ENCODE assay signal across 13 cellular contexts in the genomic region with DNA sequence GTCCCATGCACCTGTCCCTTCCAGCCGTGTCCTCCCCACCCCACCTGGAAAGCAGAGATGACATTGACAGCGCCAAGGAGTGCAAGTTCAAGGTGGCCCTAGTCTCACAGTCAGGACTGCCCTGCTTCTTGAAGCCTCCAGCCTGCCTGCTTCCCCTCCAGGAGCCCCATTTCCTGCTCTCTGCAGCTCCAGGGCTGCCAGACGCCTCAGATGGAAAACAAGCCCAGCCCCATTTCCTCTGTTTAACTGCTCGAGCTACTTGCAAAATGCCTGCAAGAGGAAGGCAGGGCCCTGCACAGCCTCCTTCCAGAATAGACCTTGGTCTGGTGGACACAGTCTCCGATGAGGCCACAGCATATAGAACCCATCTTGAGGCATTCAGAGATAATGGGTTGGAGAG. TPM values are rescaled to one million over a fixed set of nuclear protein-coding genes. Genes with fewer than 3 reads are reported as not detected.
DNase-seq lines count a peak whose midpoint lies in the region; ATAC-seq lines count a peak whose summit lies in the region.
"Had no signal": no experiment of that assay in that cellular context is flagged by ENCODE, and none has a peak within 500 bp of the region (broad histone marks: within the 10 kb centered on the region; RNA-seq: fewer than 3 reads in every experiment).

No MANE protein-coding gene starts in this region.

- intact Hi-C loops in Right ventricle myocardium inferior (cut with DNase I) (no loop called here), Right ventricle myocardium superior (cut with DNase I) (no loop called here), left cardiac atrium (cut with DNase I) (no loop called here)

- ATAC-seq in Right ventricle myocardium inferior (no peak), Right ventricle myocardium superior (ENCODE audit: poor library complexity) (no peak), left cardiac atrium (no peak), HG03439 (IDR thresholded peaks at IDR 0.05; ENCODE audit: unreplicated experiment) (no peak)

- DNase-seq in Right ventricle myocardium inferior (ENCODE audit: missing footprints) = peak; percentile 72
- no peak for DNase-seq in Right ventricle myocardium superior
- DNase-seq in SKM-1 (lab: John Stamatoyannopoulos, UW; ENCODE audit: unreplicated experiment) = peak; percentile 65
- peak; percentile 60 for DNase-seq in left cardiac atrium
- no peak for DNase-seq in cerebellar nuclear complex (lab: John Stamatoyannopoulos, UW)
- no peak for DNase-seq in NCI-H2081 treated with DMSO at 0.1 percent for 48 hours (lab: John Stamatoyannopoulos, UW)
- DNase-seq: naive B cell; NCI-H1105 treated with DMSO at 0.1 percent for 48 hours; stimulated activated CD4-positive, alpha-beta T cell treated with anti-CD3 and anti-CD28 coated beads, Interleukin-2, amount 100 ng/mL, for 24 hours; tibial artery had no signal

- H3K27ac ChIP-seq in temporal lobe (ENCODE audit: low read depth, low read length) = peak overlapping the region; percentile 74
- H3K27ac ChIP-seq: tibial artery had no signal

RNA-seq across cellular contexts. Expression of a gene that starts 5.0 kb away (rescaled TPM):
- total RNA-seq in Right ventricle myocardium inferior = 67.5 TPM
- total RNA-seq in Right ventricle myocardium superior = 65.8 TPM
- 10 to 100 TPM; 80.2 to 91.8 TPM for total RNA-seq in left cardiac atrium
- total RNA-seq in temporal lobe = 33.7 TPM

RNA-seq across cellular contexts. Expression of a gene that starts 39.2 kb away (rescaled TPM):
- total RNA-seq in Right ventricle myocardium inferior (3.2 TPM), Right ventricle myocardium superior (4.7 TPM), left cardiac atrium (10 to 100 TPM; 11.0 to 15.2 TPM), temporal lobe (38.1 TPM)

RNA-seq across cellular contexts. Expression of a gene that starts 49.3 kb away (rescaled TPM):
- not detected for total RNA-seq in Right ventricle myocardium inferior
- not detected for total RNA-seq in Right ventricle myocardium superior
- total RNA-seq in left cardiac atrium = under 1 TPM in 1 of 2 donors, not detected in 1; 0.21 TPM
- 1.2 TPM for total RNA-seq in temporal lobe
- total RNA-seq: activated CD8-positive, alpha-beta memory T cell treated with anti-CD3 and anti-CD28 coated beads for 36 hours had no signal

Comparison
In these comparisons a context has a peak if more than half of its experiments do, and no peak if none do; other contexts are left out.
1. DNase-seq: peak in Right ventricle myocardium inferior (single experiment), SKM-1 (single experiment) and left cardiac atrium (single experiment); none in Right ventricle myocardium superior (single experiment), cerebellar nuclear complex (0 of 2) and NCI-H2081 treated with DMSO at 0.1 percent for 48 hours (single experiment).